Comparison of ENCODE assay signal across 36 cellular contexts in the genomic region with DNA sequence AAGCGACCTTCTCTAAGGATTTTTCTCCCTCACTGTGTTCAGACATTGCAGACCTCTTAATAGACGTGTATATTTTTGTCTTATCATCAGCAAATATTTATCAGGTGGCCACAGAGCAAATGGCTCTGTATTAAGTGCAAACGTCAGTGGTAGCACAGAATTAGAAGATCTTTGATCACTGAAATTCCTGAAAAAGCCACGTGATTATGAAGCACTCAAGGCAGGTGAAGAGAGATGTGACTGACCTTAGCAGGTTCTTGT.
"Had no signal": no experiment of that assay in that cellular context is flagged by ENCODE, and none has a peak within 500 bp of the region (broad histone marks: within the 10 kb centered on the region; RNA-seq: fewer than 3 reads in every experiment).

No MANE protein-coding gene starts in this region.

- H3K4me1 Mint-ChIP-seq: activated naive CD4-positive, alpha-beta T cell treated with anti-CD3 and anti-CD28 coated beads, Interleukin-2, amount 50 U/mL, for 24 hours; activated naive CD8-positive, alpha-beta T cell treated with anti-CD3 and anti-CD28 coated beads for 36 hours; activated naive CD8-positive, alpha-beta T cell treated with anti-CD3 and anti-CD28 coated beads, Interleukin-2, amount 50 U/mL, for 24 hours had no signal

- DNase-seq: activated effector memory CD4-positive, alpha-beta T cell treated with anti-CD3 and anti-CD28 coated beads, Interleukin-2, amount 50 U/mL, for 16 hours; activated effector memory CD4-positive, alpha-beta T cell treated with Interleukin-2 at 50 U/mL for 16 hours; activated gamma-delta T cell; activated gamma-delta T cell treated with Interleukin-2 at 50 U/mL for 16 hours; activated naive CD4-positive, alpha-beta T cell; activated naive CD4-positive, alpha-beta T cell treated with anti-CD3 and anti-CD28 coated beads for 36 hours; activated naive CD4-positive, alpha-beta T cell treated with anti-CD3 and anti-CD28 coated beads, Interleukin-2, amount 10 ng/mL, durations not matched to agents 7 days and 5 days; activated naive CD4-positive, alpha-beta T cell treated with anti-CD3 and anti-CD28 coated beads, Interleukin-2, amount 50 U/mL, for 16 hours; activated naive CD4-positive, alpha-beta T cell treated with Interleukin-2 at 50 U/mL for 16 hours; activated naive CD8-positive, alpha-beta T cell treated with anti-CD3 and anti-CD28 coated beads for 36 hours; activated naive CD8-positive, alpha-beta T cell treated with anti-CD3 and anti-CD28 coated beads, Interleukin-2, amount 10 ng/mL, durations not matched to agents 7 days and 5 days; activated naive CD8-positive, alpha-beta T cell treated with anti-CD3 and anti-CD28 coated beads, Interleukin-2, amount 50 U/mL, for 24 hours; activated T-cell treated with anti-CD3 and anti-CD28 coated beads, Interleukin-2, amount 50 U/mL, for 1 hour; activated T-cell treated with anti-CD3 and anti-CD28 coated beads, Interleukin-2, amount 50 U/mL, for 24 hours; activated T-cell treated with anti-CD3 and anti-CD28 coated beads, Interleukin-2, amount 50 U/mL, for 4 hours; activated T-cell treated with anti-CD3 and anti-CD28 coated beads, Interleukin-2, amount 50 U/mL, for 48 hours; activated T-cell treated with anti-CD3 and anti-CD28 coated beads, Interleukin-2, amount 50 U/mL, for 72 hours; adrenal gland; amniotic stem cell; amygdala; anterior cingulate cortex; aorta; body of pancreas; brain microvascular endothelial cell; caudate nucleus; central memory CD4-positive, alpha-beta T cell; cerebellar nuclear complex had no signal

- H3K36me3 ChIP-seq: adrenal gland, ascending aorta, brain microvascular endothelial cell, breast epithelium had no signal

- H3K4me3 Mint-ChIP-seq: activated naive CD4-positive, alpha-beta T cell treated with anti-CD3 and anti-CD28 coated beads for 36 hours; activated naive CD4-positive, alpha-beta T cell treated with anti-CD3 and anti-CD28 coated beads, Interleukin-2, amount 10 ng/mL, durations not matched to agents 7 days and 5 days; activated naive CD4-positive, alpha-beta T cell treated with anti-CD3 and anti-CD28 coated beads, Interleukin-2, amount 50 U/mL, for 24 hours; activated naive CD8-positive, alpha-beta T cell; activated naive CD8-positive, alpha-beta T cell treated with anti-CD3 and anti-CD28 coated beads for 36 hours; activated naive CD8-positive, alpha-beta T cell treated with anti-CD3 and anti-CD28 coated beads, Interleukin-2, amount 10 ng/mL, durations not matched to agents 7 days and 5 days; activated naive CD8-positive, alpha-beta T cell treated with anti-CD3 and anti-CD28 coated beads, Interleukin-2, amount 50 U/mL, for 24 hours; activated T-cell treated with anti-CD3 and anti-CD28 coated beads, Interleukin-2, amount 50 U/mL, for 24 hours; activated T-cell treated with anti-CD3 and anti-CD28 coated beads, Interleukin-2, amount 50 U/mL, for 4 hours; activated T-cell treated with anti-CD3 and anti-CD28 coated beads, Interleukin-2, amount 50 U/mL, for 72 hours; activated T-helper 1 cell treated with anti-CD3 and anti-CD28 coated beads, Interleukin-12 subunit alpha, Interleukin-12 subunit beta, Interleukin-2, Interleukin-4 antibody, amounts not matched to agents 30 ng/mL and 10 ng/mL and 1 ng/mL, durations not matched to agents 14 hours and 24 hours and 36 hours; activated T-helper 17 cell treated with anti-CD3 and anti-CD28 coated beads, Interleukin-2, amount 50 U/mL, for 72 hours; brain had no signal

- ATAC-seq: activated naive CD4-positive, alpha-beta T cell treated with anti-CD3 and anti-CD28 coated beads, Interleukin-2, amount 50 U/mL, for 72 hours; activated naive CD8-positive, alpha-beta T cell treated with anti-CD3 and anti-CD28 coated beads, Interleukin-2, amount 50 U/mL, for 24 hours; activated T-cell treated with anti-CD3 and anti-CD28 coated beads, Interleukin-2, amount 50 U/mL, for 4 hours; activated T-cell treated with anti-CD3 and anti-CD28 coated beads, Interleukin-2, amount 50 U/mL, for 72 hours; activated T-helper 17 cell treated with anti-CD3 and anti-CD28 coated beads, Interleukin-2, amount 50 U/mL, for 72 hours; body of pancreas had no signal

- H3K4me1 ChIP-seq: ascending aorta, body of pancreas, breast epithelium had no signal

- H3K9me3 ChIP-seq: adrenal gland, ascending aorta, body of pancreas, breast epithelium had no signal

- H3K27me3 ChIP-seq: adrenal gland, ascending aorta, body of pancreas, brain microvascular endothelial cell, breast epithelium had no signal

- H3K27ac ChIP-seq: adrenal gland, ascending aorta, body of pancreas, brain microvascular endothelial cell, breast epithelium had no signal

- H3K36me3 Mint-ChIP-seq: activated naive CD4-positive, alpha-beta T cell treated with anti-CD3 and anti-CD28 coated beads, Interleukin-2, amount 10 ng/mL, durations not matched to agents 7 days and 5 days; activated naive CD4-positive, alpha-beta T cell treated with anti-CD3 and anti-CD28 coated beads, Interleukin-2, amount 50 U/mL, for 24 hours; activated naive CD4-positive, alpha-beta T cell treated with anti-CD3 and anti-CD28 coated beads, Interleukin-2, amount 50 U/mL, for 72 hours; activated naive CD8-positive, alpha-beta T cell; activated naive CD8-positive, alpha-beta T cell treated with anti-CD3 and anti-CD28 coated beads for 36 hours; activated naive CD8-positive, alpha-beta T cell treated with anti-CD3 and anti-CD28 coated beads, Interleukin-2, amount 10 ng/mL, durations not matched to agents 7 days and 5 days had no signal

- H3K27ac Mint-ChIP-seq: activated naive CD4-positive, alpha-beta T cell treated with anti-CD3 and anti-CD28 coated beads for 36 hours; activated naive CD4-positive, alpha-beta T cell treated with anti-CD3 and anti-CD28 coated beads, Interleukin-2, amount 10 ng/mL, durations not matched to agents 7 days and 5 days; activated naive CD4-positive, alpha-beta T cell treated with anti-CD3 and anti-CD28 coated beads, Interleukin-2, amount 50 U/mL, for 24 hours; activated naive CD4-positive, alpha-beta T cell treated with anti-CD3 and anti-CD28 coated beads, Interleukin-2, amount 50 U/mL, for 72 hours; activated naive CD8-positive, alpha-beta T cell; activated naive CD8-positive, alpha-beta T cell treated with anti-CD3 and anti-CD28 coated beads for 36 hours; activated naive CD8-positive, alpha-beta T cell treated with anti-CD3 and anti-CD28 coated beads, Interleukin-2, amount 10 ng/mL, durations not matched to agents 7 days and 5 days; activated naive CD8-positive, alpha-beta T cell treated with anti-CD3 and anti-CD28 coated beads, Interleukin-2, amount 50 U/mL, for 24 hours; activated T-cell treated with anti-CD3 and anti-CD28 coated beads, Interleukin-2, amount 50 U/mL, for 24 hours; activated T-cell treated with anti-CD3 and anti-CD28 coated beads, Interleukin-2, amount 50 U/mL, for 72 hours; activated T-helper 1 cell treated with anti-CD3 and anti-CD28 coated beads, Interleukin-12 subunit alpha, Interleukin-12 subunit beta, Interleukin-2, Interleukin-4 antibody, amounts not matched to agents 30 ng/mL and 10 ng/mL and 1 ng/mL, durations not matched to agents 14 hours and 24 hours and 36 hours; activated T-helper 17 cell treated with anti-CD3 and anti-CD28 coated beads, Interleukin-2, amount 50 U/mL, for 72 hours; activated T-helper 2 cell treated with anti-CD3 and anti-CD28 coated beads, Interferon-gamma antibody, Interleukin-2, Interleukin-4, amounts not matched to agents 10 μg/mL and 5 μg/mL and 100 μg/mL, durations not matched to agents 14 hours and 24 hours and 36 hours had no signal

- H3K4me3 ChIP-seq: adrenal gland, ascending aorta, body of pancreas, breast epithelium had no signal
